In the genomic region with DNA sequence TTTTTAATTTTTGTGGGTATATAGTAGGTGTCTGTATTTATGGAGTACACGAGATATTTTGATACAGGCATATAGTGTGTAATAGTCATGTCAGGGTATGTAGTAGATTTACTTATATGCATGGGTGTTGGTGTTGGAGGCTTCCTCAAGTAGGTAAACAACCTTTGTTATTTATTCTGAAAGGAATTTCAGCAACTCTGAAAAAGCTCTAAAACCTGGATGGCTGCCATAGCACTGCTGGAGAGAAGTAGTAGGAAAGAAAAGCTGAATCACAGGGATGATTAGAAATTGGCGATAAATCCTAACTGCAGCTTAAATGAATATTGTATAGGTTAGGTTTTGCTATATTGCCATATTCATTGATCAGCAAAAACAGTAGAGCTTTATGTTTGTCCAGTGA, we compare ENCODE assay signal across 18 cellular contexts. TPM values are rescaled to one million over a fixed set of nuclear protein-coding genes. Genes with fewer than 3 reads are reported as not detected.
DNase-seq lines count a peak whose midpoint lies in the region; ATAC-seq and TF ChIP-seq lines count a peak whose summit lies in the region.
"Had no signal": no experiment of that assay in that cellular context is flagged by ENCODE, and none has a peak within 500 bp of the region (broad histone marks: within the 10 kb centered on the region; RNA-seq: fewer than 3 reads in every experiment).

No MANE protein-coding gene starts in this region.

- POLR2A ChIA-PET in MCF 10A (lab: Yijun Ruan, JAX): interaction anchor here (0.7 to 2.2 kb wide), 10 partner anchors 9 to 114 kb away, joined by 3 to 11 read pairs (median 4); a partner anchor contains a TSS
- POLR2A ChIA-PET in naive thymus-derived CD8-positive, alpha-beta T cell (lab: Charles Lee): no interaction called here

- in situ Hi-C loops in mammary epithelial cell (cut with MboI; ENCODE audit: low sequenced_read_pairs in 2 of 2): no loop called here

- H3K4me1 Mint-ChIP-seq in MCF 10A (ENCODE audit: insufficient read depth, unreplicated experiment): peaks cover 6% of the 10 kb centered on the region
- peaks cover 14 to 52% (median 18%) of the 10 kb centered on the region in 4 donors for H3K4me1 Mint-ChIP-seq in naive thymus-derived CD8-positive, alpha-beta T cell

- H3K4me3 ChIP-seq in mammary epithelial cell (replicated peaks in 1 of 3; ENCODE audit: insufficient read depth in 1 of 3, low read depth in 2 of 3, low read length in 3 of 3) (no peak overlapping the region), adipocyte (ENCODE audit: low read length) (no peak overlapping the region), fibroblast of the aortic adventitia (ENCODE audit: low read depth, low read length) (no peak overlapping the region)
- H3K4me3 ChIP-seq: colonic mucosa, esophagus squamous epithelium, GM12878, transverse colon had no signal

- H3K9me3 ChIP-seq in mammary epithelial cell (replicated peaks; ENCODE audit: insufficient read depth, low read length) (no peaks in the 10 kb centered on the region), adipocyte (ENCODE audit: control insufficient read depth, low read length) (no peaks in the 10 kb centered on the region)
- H3K9me3 ChIP-seq: colonic mucosa, esophagus squamous epithelium, transverse colon had no signal

- DNase-seq in MCF 10A (ENCODE audit: unreplicated experiment): peak; percentile 29
- DNase-seq in mammary epithelial cell: no peak
- peak; percentile 60 for DNase-seq in adipocyte (ENCODE audit: low read depth)
- DNase-seq in fibroblast of the aortic adventitia (ENCODE audit: low read depth): peak; percentile 72
- no peak for DNase-seq in naive thymus-derived CD8-positive, alpha-beta T cell
- DNase-seq in activated CD8-positive, alpha-beta memory T cell treated with anti-CD3 and anti-CD28 coated beads, Interleukin-2, amount 50 U/mL, for 4 hours: no peak
- DNase-seq in activated gamma-delta T cell treated with Interleukin-2 at 50 U/mL for 16 hours: no peak
- no peak for DNase-seq in activated effector memory CD4-positive, alpha-beta T cell treated with anti-CD3 and anti-CD28 coated beads, Interleukin-2, amount 50 U/mL, for 16 hours
- DNase-seq: activated naive CD4-positive, alpha-beta T cell treated with anti-CD3 and anti-CD28 coated beads, Interleukin-2, amount 50 U/mL, for 16 hours; colonic mucosa; DMS53; esophagus squamous epithelium; NCI-H187; stimulated activated CD8-positive, alpha-beta memory T cell treated with anti-CD3 and anti-CD28 coated beads, Interleukin-4, amount 100 ng/mL, for 48 hours; transverse colon; WERI-Rb-1 had no signal

- no TSS peak for BruUV-seq in MCF 10A (replicated peaks; lab: Mats Ljungman, UMichigan)
- no TSS peak for BruUV-seq in mammary epithelial cell (replicated peaks; lab: Mats Ljungman, UMichigan)

- no peaks in the 10 kb centered on the region for H3K4me1 ChIP-seq in mammary epithelial cell (ENCODE audit: insufficient read depth, low read length)
- peaks cover 18% of the 10 kb centered on the region for H3K4me1 ChIP-seq in adipocyte (ENCODE audit: control insufficient read depth, insufficient read depth, low read length)
- H3K4me1 ChIP-seq: colonic mucosa had no signal

- no peaks in the 10 kb centered on the region for H3K9me3 Mint-ChIP-seq in MCF 10A (ENCODE audit: unreplicated experiment)
- no peaks in the 10 kb centered on the region for H3K9me3 Mint-ChIP-seq in naive thymus-derived CD8-positive, alpha-beta T cell

- no peak overlapping the region for H2AFZ ChIP-seq in mammary epithelial cell (ENCODE audit: low read depth, low read length)

- peaks cover 55% of the 10 kb centered on the region for H3K36me3 Mint-ChIP-seq in MCF 10A (ENCODE audit: insufficient read depth, unreplicated experiment)
- H3K36me3 Mint-ChIP-seq in naive thymus-derived CD8-positive, alpha-beta T cell: peaks cover 16 to 48% (median 30%) of the 10 kb centered on the region in 3 donors

- H3K27ac ChIP-seq in mammary epithelial cell (ENCODE audit: insufficient read depth, low read depth, low read length): no peak overlapping the region
- H3K27ac ChIP-seq: colonic mucosa, esophagus squamous epithelium, transverse colon, WERI-Rb-1 had no signal

- no peak overlapping the region for H3K27ac Mint-ChIP-seq in MCF 10A (ENCODE audit: low read depth, unreplicated experiment)
- H3K27ac Mint-ChIP-seq in naive thymus-derived CD8-positive, alpha-beta T cell: peak overlapping the region in 1 of 10 donors; percentile 68

- H3K27me3 Mint-ChIP-seq in MCF 10A (ENCODE audit: insufficient read depth, unreplicated experiment): no peaks in the 10 kb centered on the region
- H3K27me3 Mint-ChIP-seq in naive thymus-derived CD8-positive, alpha-beta T cell: peaks cover 0 to 58% (median 10%) of the 10 kb centered on the region in 5 donors

- no peaks in the 10 kb centered on the region for H4K20me1 ChIP-seq in mammary epithelial cell (ENCODE audit: insufficient read depth, low read length)

- no peak for TF ChIP-seq CTCF in MCF 10A (IDR thresholded peaks at IDR 0.05; ENCODE audit: unreplicated experiment)
- TF ChIP-seq CTCF in mammary epithelial cell (conservative IDR thresholded peaks at IDR 0.05 in 1 of 2, IDR thresholded peaks at IDR 0.05 in 1 of 2; ENCODE audit: extremely low read depth in 1 of 2, insufficient read depth in 1 of 2, low read depth in 1 of 2, low read length in 2 of 2): no peak
- no peak for TF ChIP-seq CTCF in fibroblast of the aortic adventitia (IDR thresholded peaks at IDR 0.05; ENCODE audit: insufficient read depth, low read length)

- WGBS in mammary epithelial cell (ENCODE audit: low coverage, missing lambda C conversion rate): 70% methylated on average over 2 of the region's 2 CpGs

- intact Hi-C loops in MCF 10A (cut with micrococcal nuclease) (no loop called here), mammary epithelial cell (cut with micrococcal nuclease) (no loop called here)

- H3K9ac ChIP-seq in mammary epithelial cell (ENCODE audit: insufficient read depth, low read length): no peak overlapping the region
- H3K9ac ChIP-seq in adipocyte (ENCODE audit: low read length): no peak overlapping the region

- dilution Hi-C loops in mammary epithelial cell (cut with HindIII; ENCODE audit: low sequenced_read_pairs): no loop called here

- H3K79me2 ChIP-seq in mammary epithelial cell (ENCODE audit: insufficient read depth, low read length): peaks cover 58% of the 10 kb centered on the region

- no peak overlapping the region for H3K4me3 Mint-ChIP-seq in MCF 10A (ENCODE audit: unreplicated experiment)
- H3K4me3 Mint-ChIP-seq in naive thymus-derived CD8-positive, alpha-beta T cell: no peak overlapping the region

- H3K27me3 ChIP-seq in mammary epithelial cell (ENCODE audit: insufficient read depth, low read length) (no peaks in the 10 kb centered on the region), adipocyte (replicated peaks; ENCODE audit: control insufficient read depth, insufficient read depth, low read length) (no peaks in the 10 kb centered on the region)
- H3K27me3 ChIP-seq: colonic mucosa, esophagus squamous epithelium, transverse colon had no signal

- no peak overlapping the region for H3K4me2 ChIP-seq in mammary epithelial cell (ENCODE audit: insufficient read depth, low read depth, low read length)

- H3K36me3 ChIP-seq in mammary epithelial cell (ENCODE audit: insufficient read depth, low read length) (peaks cover 12% of the 10 kb centered on the region), adipocyte (ENCODE audit: control insufficient read depth, insufficient read depth, low read length, severe bottlenecking) (peaks cover 27% of the 10 kb centered on the region)

- ATAC-seq in naive thymus-derived CD8-positive, alpha-beta T cell: no peak
- ATAC-seq: GM12878 had no signal

- CTCF ChIA-PET in MCF 10A (lab: Yijun Ruan, JAX): interaction anchor here (0.6 to 2.3 kb wide), 6 partner anchors 9 to 250 kb away, joined by 3 to 8 read pairs (median 4); no protein-coding TSS in a partner anchor
- CTCF ChIA-PET in mammary epithelial cell (lab: Charles Lee; ENCODE audit: low non-redundant PET): no interaction called here

RNA-seq across cellular contexts. Expression of a gene that starts 44.4 kb away (rescaled TPM):
- total RNA-seq in MCF 10A (2022) (24.8 and 27.2 TPM in 2 replicates), mammary epithelial cell (10 to 100 TPM; 83.9 to 87.0 TPM), fibroblast of the aortic adventitia (ENCODE audit: low replicate concordance) (0.09 TPM in 1 of 2 replicates, not detected in the other)
- 72.9 TPM for polyA plus RNA-seq in mammary epithelial cell
- polyA minus RNA-seq in mammary epithelial cell: 59.8 TPM
- total RNA-seq in naive thymus-derived CD8-positive, alpha-beta T cell: under 1 TPM; 0.74 to 0.94 TPM
- polyA plus RNA-seq in naive thymus-derived CD8-positive, alpha-beta T cell: not detected
- total RNA-seq: SK-MEL-5 had no signal

RNA-seq across cellular contexts. Expression of a gene that starts 45.5 kb away (rescaled TPM):
- total RNA-seq in MCF 10A (2022) (317 and 368 TPM in 2 replicates), mammary epithelial cell (100 to 1,000 TPM; 348 to 450 TPM), fibroblast of the aortic adventitia (ENCODE audit: low replicate concordance) (724 and 1,292 TPM in 2 replicates)
- 319 TPM for polyA plus RNA-seq in mammary epithelial cell
- polyA minus RNA-seq in mammary epithelial cell: 177 TPM
- total RNA-seq in naive thymus-derived CD8-positive, alpha-beta T cell: 10 to 100 TPM; 49.1 to 54.4 TPM
- 10 to 100 TPM; 26.2 to 35.1 (median 26.8) TPM for polyA plus RNA-seq in naive thymus-derived CD8-positive, alpha-beta T cell

Comparison
In these comparisons a context has a peak if more than half of its experiments do, and no peak if none do; other contexts are left out.
1. DNase-seq: peak in MCF 10A (single experiment), adipocyte (single experiment) and fibroblast of the aortic adventitia (single experiment); none in mammary epithelial cell (single experiment), naive thymus-derived CD8-positive, alpha-beta T cell (0 of 10), activated CD8-positive, alpha-beta memory T cell treated with anti-CD3 and anti-CD28 coated beads, Interleukin-2, amount 50 U/mL, for 4 hours (single experiment), activated gamma-delta T cell treated with Interleukin-2 at 50 U/mL for 16 hours (single experiment) and activated effector memory CD4-positive, alpha-beta T cell treated with anti-CD3 and anti-CD28 coated beads, Interleukin-2, amount 50 U/mL, for 16 hours (single experiment).
2. RNA of a gene that starts 44.4 kb away (total RNA-seq): 83.9 to 87.0 TPM in mammary epithelial cell and 24.8 to 27.2 TPM in MCF 10A; 0.74 to 0.94 TPM in naive thymus-derived CD8-positive, alpha-beta T cell and 0.09 TPM in fibroblast of the aortic adventitia; every median in the first group is over 10 times any median in the second.